Comparison of ENCODE assay signal across 26 cellular contexts in genomic region chr3:139695007-139695406, GRCh38.
"Had no signal": no experiment of that assay in that cellular context is flagged by ENCODE, and none has a peak within 500 bp of the region (broad histone marks: within the 10 kb centered on the region; RNA-seq: fewer than 3 reads in every experiment).

No MANE protein-coding gene starts in this region.

- H3K27ac Mint-ChIP-seq: effector memory CD8-positive, alpha-beta T cell; naive thymus-derived CD4-positive, alpha-beta T cell; nephron progenitor cell; stimulated activated memory B cell treated with anti-CD40 and anti-IgM and Interleukin-4, amounts not matched to agents 10 μg/mL and 1 μg/mL and 100 μg/mL, for 72 hours had no signal

- ATAC-seq: effector memory CD8-positive, alpha-beta T cell; heart right ventricle; left ventricle myocardium superior; lower lobe of right lung; mucosa of descending colon; naive thymus-derived CD4-positive, alpha-beta T cell; psoas muscle; right cardiac atrium; stimulated activated memory B cell treated with anti-CD40 and anti-IgM and Interleukin-4, amounts not matched to agents 10 μg/mL and 1 μg/mL and 100 μg/mL, for 72 hours; stimulated activated naive CD8-positive, alpha-beta T cell treated with anti-CD3 and anti-CD28 coated beads, Interleukin-15, Interleukin-2, amounts not matched to agents 100 U/mL and 50 U/mL, for 24 hours had no signal

- H3K36me3 ChIP-seq: esophagus squamous epithelium, heart right ventricle, lower lobe of right lung, ovary, spleen, thoracic aorta, tibial nerve, upper lobe of left lung had no signal

- H3K36me3 Mint-ChIP-seq: naive thymus-derived CD4-positive, alpha-beta T cell; stimulated activated memory B cell treated with anti-CD40 and anti-IgM and Interleukin-4, amounts not matched to agents 10 μg/mL and 1 μg/mL and 100 μg/mL, for 72 hours had no signal

- H3K9me3 Mint-ChIP-seq: naive thymus-derived CD4-positive, alpha-beta T cell; nephron progenitor cell; stimulated activated memory B cell treated with anti-CD40 and anti-IgM and Interleukin-4, amounts not matched to agents 10 μg/mL and 1 μg/mL and 100 μg/mL, for 72 hours had no signal

- H3K4me1 ChIP-seq: esophagus squamous epithelium, heart right ventricle, lower lobe of right lung, psoas muscle, spleen, tibial nerve, upper lobe of left lung had no signal

- H3K4me1 Mint-ChIP-seq: naive thymus-derived CD4-positive, alpha-beta T cell; stimulated activated memory B cell treated with anti-CD40 and anti-IgM and Interleukin-4, amounts not matched to agents 10 μg/mL and 1 μg/mL and 100 μg/mL, for 72 hours had no signal

- H3K27me3 Mint-ChIP-seq: effector memory CD8-positive, alpha-beta T cell; stimulated activated memory B cell treated with anti-CD40 and anti-IgM and Interleukin-4, amounts not matched to agents 10 μg/mL and 1 μg/mL and 100 μg/mL, for 72 hours had no signal

- H3K9me3 ChIP-seq: esophagus squamous epithelium, heart right ventricle, lower lobe of right lung, mucosa of descending colon, ovary, psoas muscle, spleen, thoracic aorta, tibial nerve, upper lobe of left lung had no signal

- H3K4me3 Mint-ChIP-seq: effector memory CD8-positive, alpha-beta T cell; naive thymus-derived CD4-positive, alpha-beta T cell; nephron progenitor cell; stimulated activated memory B cell treated with anti-CD40 and anti-IgM and Interleukin-4, amounts not matched to agents 10 μg/mL and 1 μg/mL and 100 μg/mL, for 72 hours had no signal

- H3K27me3 ChIP-seq: heart right ventricle, ovary, spleen, tibial nerve, upper lobe of left lung had no signal

- H3K4me3 ChIP-seq: esophagus squamous epithelium, heart right ventricle, lower lobe of right lung, mucosa of descending colon, ovary, psoas muscle, skin epidermis, spleen, thoracic aorta, tibial nerve, upper lobe of left lung had no signal

- DNase-seq: cortex of kidney; effector memory CD8-positive, alpha-beta T cell; erythroblast; esophagus squamous epithelium; foreskin melanocyte; glutamatergic neuron; heart right ventricle; hippocampal formation; left ventricle myocardium superior; lower lobe of right lung; mucosa of descending colon; naive thymus-derived CD4-positive, alpha-beta T cell; nephron progenitor cell; occipital lobe; ovary; posterior cingulate gyrus; psoas muscle; right cardiac atrium; spleen; stimulated activated CD4-positive, alpha-beta T cell treated with anti-CD3 and anti-CD28 coated beads, Interleukin-4, amount 100 ng/mL, for 4 hours; stimulated activated naive CD8-positive, alpha-beta T cell treated with anti-CD3 and anti-CD28 coated beads, Interleukin-15, Interleukin-2, amounts not matched to agents 100 U/mL and 50 U/mL, for 24 hours; upper lobe of left lung had no signal

- H3K27ac ChIP-seq: esophagus squamous epithelium, heart right ventricle, lower lobe of right lung, ovary, psoas muscle, skin epidermis, spleen, thoracic aorta, tibial nerve, upper lobe of left lung had no signal
